Comparison of ENCODE assay signal across 8 cellular contexts in genomic region chr4:127782275-127783025, GRCh38. TPM values are rescaled to one million over a fixed set of nuclear protein-coding genes. Genes with fewer than 3 reads are reported as not detected.
DNase-seq lines count a peak whose midpoint lies in the region; ATAC-seq and TF ChIP-seq lines count a peak whose summit lies in the region.

Gene HSPA4L (plus strand): TSS chr4:127782322. CDS start chr4:127782551, 229 bp downstream.

- H3K79me2 ChIP-seq in PC-9 (ENCODE audit: low read depth), result peaks cover 45% of the 10 kb centered on the region

- ATAC-seq in GM21381 (IDR thresholded peaks at IDR 0.05; ENCODE audit: unreplicated experiment), result peak; percentile 39
- ATAC-seq in aorta (ENCODE audit: low FRiP score), result peak; percentile 98

- H3F3A ChIP-seq in PC-9 (ENCODE audit: insufficient read depth, low read depth), result peaks cover 7% of the 10 kb centered on the region; the same call in 1 of the 2 replicates

- POLR2A ChIA-PET in PC-9 (lab: Charles Lee; ENCODE audit: unreplicated experiment), result interaction anchor here (0.5 to 0.7 kb wide), 3 partner anchors 106 to 159 kb away, joined by 3 to 29 read pairs (median 14); no protein-coding TSS in a partner anchor

- H3K36me3 ChIP-seq in PC-9 (ENCODE audit: low read depth), result no peaks in the 10 kb centered on the region
- H3K36me3 ChIP-seq in aorta (ENCODE audit: control insufficient read depth in 1 of 2, insufficient read depth in 2 of 2, low read length in 1 of 2), result no peaks in the 10 kb centered on the region

- H4K20me1 ChIP-seq in PC-9 (ENCODE audit: insufficient read depth), result no peaks in the 10 kb centered on the region

- H3K4me1 ChIP-seq in PC-9 (replicated peaks; ENCODE audit: insufficient read depth) (peaks cover 25% of the 10 kb centered on the region), aorta (ENCODE audit: control insufficient read depth in 1 of 2, insufficient read depth in 2 of 2, low read length in 2 of 2) (peaks cover 0 to 3% of the 10 kb centered on the region in 2 donors)

- H3K9me3 ChIP-seq in PC-9 (ENCODE audit: insufficient read depth, low read depth) (no peaks in the 10 kb centered on the region), aorta (ENCODE audit: control insufficient read depth, low read length) (no peaks in the 10 kb centered on the region)

- H3K27me3 ChIP-seq in PC-9 (ENCODE audit: insufficient read depth, low read depth), result no peaks in the 10 kb centered on the region
- H3K27me3 ChIP-seq in aorta (ENCODE audit: control insufficient read depth in 1 of 2, insufficient read depth in 2 of 2, low read length in 1 of 2), result no peaks in the 10 kb centered on the region

- H3K4me2 ChIP-seq in PC-9, result peak within 1 kb of the TSS; percentile 85

- WGBS in aorta, 2 donors, result 0% methylated on average over 62 to 63 of the region's 63 CpGs

- BruUV-seq in PC-9 (replicated peaks; lab: Mats Ljungman, UMichigan), result TSS peak; percentile 67

- no peaks in the 10 kb centered on the region for H3K9me2 ChIP-seq in PC-9 (ENCODE audit: insufficient read depth)

- H3K27ac ChIP-seq in PC-9 (peak within 1 kb of the TSS; percentile 25), aorta (ENCODE audit: low read depth in 1 of 2, low read length in 2 of 2) (peak within 1 kb of the TSS; percentile 24 to 37)

- TF ChIP-seq CTCF in PC-9 (conservative IDR thresholded peaks at IDR 0.05), result no peak; the same call in none of the 2 replicates

- H2AFZ ChIP-seq in PC-9, result peak within 1 kb of the TSS; percentile 98

- H3K4me3 ChIP-seq in PC-9 (peak within 1 kb of the TSS; percentile 84), aorta (ENCODE audit: low read length in 2 of 2) (peak within 1 kb of the TSS; percentile 55 to 82)

- DNase-seq in DMS79 treated with DMSO at 0.1 percent for 48 hours (lab: John Stamatoyannopoulos, UW) (peak; percentile 13), HPDE6-E6E7 (ENCODE audit: extremely low spot score) (peak; percentile 47), PC-9 (peak; percentile 23 to 73), germinal center (ENCODE audit: low spot score) (peak; percentile 30), nucleus accumbens (lab: John Stamatoyannopoulos, UW) (peak in 50 of 56 donors; percentile 3 to 89 (median 68)), aorta (peak in 1 of 2 donors; percentile 69)
- peak; percentile 50 for DNase-seq in activated naive CD4-positive, alpha-beta T cell treated with Interleukin-2 at 50 U/mL for 16 hours

- CTCF ChIA-PET in PC-9 (lab: Charles Lee), result interaction anchor here (0.6 kb wide), 1 partner anchor 100 kb away, joined by 3 read pairs; no protein-coding TSS in a partner anchor

- intact Hi-C loops in PC-9 (cut with micrococcal nuclease; ENCODE audit: unreplicated experiment) (loop anchor here (1.0 to 5.0 kb wide), 4 partner anchors 98 to 280 kb away; partner anchors contain the start of genes ABHD18, INTU, LARP1B and MFSD8), aorta (cut with DNase I) (loop anchor here in 1 of 2 donors (2.0 to 10.0 kb wide), 4 partner anchors 98 to 280 kb away; partner anchors contain the start of genes ABHD18, LARP1B, MFSD8 and PLK4)

RNA-seq across cellular contexts. Expression of gene HSPA4L, which starts in this region (rescaled TPM):
- 4.6 and 5.1 TPM in 2 replicates for total RNA-seq in PC-9 (2021)
- 10 to 100 TPM; 12.6 to 17.7 TPM for total RNA-seq in aorta
- 1 to 10 TPM; 2.6 to 3.1 TPM for polyA plus RNA-seq in aorta
